In the genomic region with DNA sequence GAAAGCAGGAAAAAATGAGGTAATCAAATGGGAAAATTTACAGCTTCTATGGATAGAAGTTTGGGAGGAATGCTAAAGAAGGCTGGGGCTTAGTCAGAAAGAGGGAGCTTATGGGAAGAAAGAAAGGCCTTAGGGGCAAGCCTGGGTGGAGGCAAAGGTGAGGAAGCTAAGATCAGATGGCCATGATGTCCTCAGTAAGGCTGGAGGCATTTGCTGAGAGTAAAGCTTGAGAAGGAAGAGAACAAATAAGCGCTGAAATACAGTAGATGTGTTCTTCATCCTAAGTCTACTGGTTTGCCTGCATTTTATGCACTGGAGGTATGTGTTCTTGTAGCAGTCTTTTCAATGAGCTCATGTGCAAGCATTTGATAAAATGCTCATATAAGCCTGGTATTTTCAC, we compare ENCODE assay signal across 34 cellular contexts.
"Had no signal": no experiment of that assay in that cellular context is flagged by ENCODE, and none has a peak within 500 bp of the region (broad histone marks: within the 10 kb centered on the region; RNA-seq: fewer than 3 reads in every experiment).

No MANE protein-coding gene starts in this region.

- H3K9me3 ChIP-seq: MG63 had no signal

- H3K27me3 ChIP-seq: MG63 had no signal

- H3K36me3 ChIP-seq: MG63 had no signal

- H3K4me3 ChIP-seq: MG63 had no signal

- DNase-seq: Karpas-422, Kasumi-1, MG63, MM.1S, MV-4-11, NCI-H1048, NCI-H1092, NCI-H1092 treated with DMSO at 0.1 percent for 48 hours, NCI-H1105, NCI-H1105 treated with DMSO at 0.1 percent for 48 hours, NCI-H1417, NCI-H1417 treated with DMSO at 0.1 percent for 48 hours, NCI-H1436, NCI-H1436 treated with DMSO at 0.1 percent for 48 hours, NCI-H146, NCI-H1694, NCI-H1694 treated with DMSO at 0.1 percent for 48 hours, NCI-H187, NCI-H187 treated with DMSO at 0.1 percent for 48 hours, NCI-H1930, NCI-H2029, NCI-H2029 treated with DMSO at 0.1 percent for 48 hours, NCI-H2081, NCI-H2081 treated with DMSO at 0.1 percent for 48 hours, NCI-H2107, NCI-H2171, NCI-H2171 treated with DMSO at 0.1 percent for 48 hours, NCI-H2227 treated with DMSO at 0.1 percent for 48 hours, NCI-H226, NCI-H345, NCI-H446, NCI-H446 treated with DMSO at 0.1 percent for 48 hours, NCI-H510A, NCI-H510A treated with DMSO at 0.1 percent for 48 hours had no signal
